ENCODE assay signal across 18 cellular contexts in the genomic region with DNA sequence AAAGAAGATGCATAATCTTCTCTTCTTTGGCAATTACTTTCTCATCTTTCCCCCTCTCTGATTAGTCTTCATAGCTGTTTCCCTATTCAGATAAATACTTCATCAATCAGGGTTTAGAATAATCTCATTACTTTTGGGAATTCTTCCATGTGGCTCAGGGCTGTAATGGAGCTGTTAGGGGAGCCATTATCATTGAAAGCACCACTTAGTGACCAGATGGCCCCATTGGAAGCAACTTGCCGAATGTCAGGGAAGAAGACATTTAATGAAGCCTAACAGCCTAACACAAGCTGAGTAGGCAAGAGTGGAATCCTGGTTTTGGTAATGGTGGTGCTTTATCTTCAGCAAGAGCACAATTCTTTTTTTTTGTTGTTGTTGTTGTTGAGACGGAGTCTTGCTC. TPM values are rescaled to one million over a fixed set of nuclear protein-coding genes. Genes with fewer than 3 reads are reported as not detected.
DNase-seq lines count a peak whose midpoint lies in the region; ATAC-seq and TF ChIP-seq lines count a peak whose summit lies in the region.
"Had no signal": no experiment of that assay in that cellular context is flagged by ENCODE, and none has a peak within 500 bp of the region (broad histone marks: within the 10 kb centered on the region; RNA-seq: fewer than 3 reads in every experiment).

No MANE protein-coding gene starts in this region.

- no peak overlapping the region for H3K27ac ChIP-seq in iPS-20b (ENCODE audit: low read length)
- H3K27ac ChIP-seq in smooth muscle cell (ENCODE audit: low read depth), result no peak overlapping the region
- H3K27ac ChIP-seq: SJCRH30 had no signal

- no peak overlapping the region for H2AFZ ChIP-seq in smooth muscle cell (ENCODE audit: low read depth)

- H3F3A ChIP-seq in smooth muscle cell (ENCODE audit: low read depth), result no peaks in the 10 kb centered on the region

- DNase-seq in DMS 273 (lab: John Stamatoyannopoulos, UW; ENCODE audit: unreplicated experiment) (peak; percentile 44), NCI-H2227 (lab: John Stamatoyannopoulos, UW; ENCODE audit: unreplicated experiment) (peak; percentile 24), SK-N-DZ (ENCODE audit: low spot score) (peak; percentile 85), cerebellar cortex (ENCODE audit: low spot score) (no peak), NCI-H2107 (lab: John Stamatoyannopoulos, UW) (no peak), smooth muscle cell (lab: John Stamatoyannopoulos, UW; ENCODE audit: unreplicated experiment) (no peak)
- DNase-seq: AML-193, COR-L47, HCEC 1CT, NCI-H1436, NCI-H2029, NCI-H345, NCI-H748 treated with DMSO at 0.1 percent for 48 hours, OCI-M1, RPMI8226, SJCRH30 had no signal

- H4K20me1 ChIP-seq in smooth muscle cell (ENCODE audit: low read depth), result peaks cover 3% of the 10 kb centered on the region

- H3K27me3 ChIP-seq in iPS-20b (ENCODE audit: insufficient read depth, low read length), result no peaks in the 10 kb centered on the region
- no peaks in the 10 kb centered on the region for H3K27me3 ChIP-seq in smooth muscle cell (ENCODE audit: low read depth)
- H3K27me3 ChIP-seq: SJCRH30 had no signal

- no peaks in the 10 kb centered on the region for H3K9me3 ChIP-seq in iPS-20b (ENCODE audit: insufficient read depth, low read depth, low read length)
- no peaks in the 10 kb centered on the region for H3K9me3 ChIP-seq in smooth muscle cell (replicated peaks; ENCODE audit: low read depth)
- H3K9me3 ChIP-seq: SJCRH30 had no signal

- 74% methylated on average over 2 of the region's 2 CpGs for WGBS in smooth muscle cell (ENCODE audit: low lambda C conversion rate)

- H3K4me2 ChIP-seq in smooth muscle cell, result no peak overlapping the region

- H3K9ac ChIP-seq in iPS-20b (ENCODE audit: low read depth, low read length) (peak overlapping the region; percentile 46; the same call in 1 of the 2 replicates), smooth muscle cell (ENCODE audit: low read depth) (no peak overlapping the region)

- H3K4me1 ChIP-seq in iPS-20b (ENCODE audit: insufficient read depth, low read length) (peaks cover 44% of the 10 kb centered on the region), smooth muscle cell (ENCODE audit: low read depth) (peaks cover 9% of the 10 kb centered on the region)
- H3K4me1 ChIP-seq: SJCRH30 had no signal

- ATAC-seq in GM18873 (IDR thresholded peaks at IDR 0.05; ENCODE audit: low FRiP score, unreplicated experiment), result no peak

- no peaks in the 10 kb centered on the region for H3K79me2 ChIP-seq in smooth muscle cell (ENCODE audit: low read depth)

- no peak for TF ChIP-seq CTCF in smooth muscle cell (IDR thresholded peaks at IDR 0.05; ENCODE audit: borderline replicate concordance, insufficient read depth, poor library complexity, severe bottlenecking)

- no peaks in the 10 kb centered on the region for H3K36me3 ChIP-seq in iPS-20b (ENCODE audit: insufficient read depth, low read depth, low read length)
- no peaks in the 10 kb centered on the region for H3K36me3 ChIP-seq in smooth muscle cell (ENCODE audit: low read depth)
- H3K36me3 ChIP-seq: SJCRH30 had no signal

- H3K4me3 ChIP-seq in iPS-20b (ENCODE audit: low read length) (no peak overlapping the region; the same call in 1 of the 2 replicates), smooth muscle cell (no peak overlapping the region)
- H3K4me3 ChIP-seq: SJCRH30 had no signal

RNA-seq across cellular contexts. Expression of a gene that starts 45.0 kb away (rescaled TPM):
- 9.5 and 23.2 TPM in 2 replicates for polyA plus RNA-seq in SK-N-DZ (2014; cell fraction: cytosol; rRNA removed)
- polyA plus RNA-seq in SK-N-DZ (2014; cell fraction: nucleus; rRNA removed), result 18.6 and 28.3 TPM in 2 replicates
- 24.9 and 36.9 TPM in 2 replicates for total RNA-seq in smooth muscle cell
- 11.3 and 13.1 TPM in 2 replicates for polyA plus RNA-seq in smooth muscle cell

Comparison
In these comparisons a context has a peak if more than half of its experiments do, and no peak if none do; other contexts are left out.
1. DNase-seq: peak in DMS 273 (single experiment), NCI-H2227 (single experiment) and SK-N-DZ (single experiment); none in cerebellar cortex (single experiment), NCI-H2107 (single experiment) and smooth muscle cell (single experiment).